In the genomic region with DNA sequence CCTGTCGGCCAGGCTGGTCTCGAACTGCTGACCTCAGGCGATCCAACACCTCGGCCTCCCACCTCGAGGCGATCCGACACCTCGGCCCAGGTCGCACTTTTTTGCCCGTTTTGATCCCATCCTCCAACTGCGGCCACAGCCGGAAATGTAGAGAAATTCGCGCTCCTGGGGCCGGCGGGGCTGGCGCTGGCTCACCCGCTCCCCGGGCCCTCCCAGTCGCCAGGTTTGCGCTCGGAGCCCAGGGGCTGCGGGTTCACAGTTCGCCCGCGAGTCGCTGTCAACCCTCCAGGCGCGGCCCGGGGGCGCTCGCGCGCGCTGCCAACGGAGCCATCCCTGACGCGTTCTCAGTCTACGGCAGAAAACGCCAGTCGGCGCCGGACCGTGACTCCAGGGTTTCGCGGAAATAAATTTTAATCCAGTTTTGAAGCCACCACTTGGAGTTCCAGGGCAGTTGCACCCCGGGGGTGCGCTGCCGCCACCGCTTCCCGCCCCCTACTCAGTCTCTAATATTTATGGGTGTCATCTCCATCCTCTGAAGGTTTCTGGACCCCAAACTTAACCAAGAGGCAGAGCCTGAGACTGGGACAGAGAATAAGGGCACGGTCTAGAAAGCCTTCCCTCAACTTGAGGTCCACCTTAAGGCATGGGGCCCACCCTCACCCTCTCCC, we compare ENCODE assay signal across 9 cellular contexts. TPM values are rescaled to one million over a fixed set of nuclear protein-coding genes. Genes with fewer than 3 reads are reported as not detected.
DNase-seq lines count a peak whose midpoint lies in the region; ATAC-seq and TF ChIP-seq lines count a peak whose summit lies in the region.
"Had no signal": no experiment of that assay in that cellular context is flagged by ENCODE, and none has a peak within 500 bp of the region (broad histone marks: within the 10 kb centered on the region; RNA-seq: fewer than 3 reads in every experiment).

No MANE protein-coding gene starts in this region.

- peaks cover 7% of the 10 kb centered on the region for H4K20me1 ChIP-seq in DND-41 (ENCODE audit: insufficient read depth, low read length)

- no peak overlapping the region for H3K27ac ChIP-seq in DND-41 (ENCODE audit: low read length)

- H3K4me2 ChIP-seq in DND-41 (ENCODE audit: insufficient read depth, low read length), result peak overlapping the region; percentile 47

- TF ChIP-seq CTCF in DND-41 (IDR thresholded peaks at IDR 0.05; ENCODE audit: borderline replicate concordance, extremely low read depth, low read length, poor library complexity, severe bottlenecking), result peak; percentile 61

- H2AFZ ChIP-seq in DND-41 (ENCODE audit: low read depth, low read length), result no peak overlapping the region

- H3K36me3 ChIP-seq in DND-41 (ENCODE audit: insufficient read depth, low read length), result no peaks in the 10 kb centered on the region

- peaks cover 21% of the 10 kb centered on the region for H3K4me1 ChIP-seq in DND-41 (ENCODE audit: insufficient read depth, low read length)

- DNase-seq in DND-41 (peak; percentile 73), LHCN-M2 (ENCODE audit: low read depth) (peak; percentile 40), midbrain (lab: John Stamatoyannopoulos, UW) (peak; percentile 49), GDM1 (lab: John Stamatoyannopoulos, UW) (no peak)
- peak; percentile 82 for DNase-seq in activated CD4-positive, alpha-beta T cell treated with anti-CD3 and anti-CD28 coated beads, Interleukin-2, amount 50 U/mL, for 4 hours
- peak; percentile 74 for DNase-seq in effector CD4-positive, alpha-beta T cell
- DNase-seq in stimulated activated CD8-positive, alpha-beta memory T cell treated with anti-CD3 and anti-CD28 coated beads, Interleukin-7, amount 100 ng/mL, for 1 hour (ENCODE audit: low read depth in 2 of 2), result peak; percentile 63 to 76

- peaks cover 13% of the 10 kb centered on the region for H3K27me3 ChIP-seq in DND-41 (ENCODE audit: insufficient read depth, low read length, poor library complexity)

- no peak overlapping the region for H3K4me3 ChIP-seq in DND-41 (ENCODE audit: low read depth in 1 of 2, low read length in 2 of 2)

- H3K9ac ChIP-seq in DND-41 (ENCODE audit: low read depth, low read length), result no peak overlapping the region

- H3K79me2 ChIP-seq in DND-41 (ENCODE audit: insufficient read depth, low read length), result no peaks in the 10 kb centered on the region

- no peaks in the 10 kb centered on the region for H3K9me3 ChIP-seq in DND-41 (ENCODE audit: insufficient read depth, low read length, severe bottlenecking)

- ATAC-seq in DND-41 (ENCODE audit: insufficient read depth, low read depth) (peak; percentile 86), GM21576 (IDR thresholded peaks at IDR 0.05; ENCODE audit: unreplicated experiment) (no peak)

RNA-seq across cellular contexts. Expression of a gene that starts 1.5 kb away (rescaled TPM):
- not detected in 2 replicates for total RNA-seq in LHCN-M2 (2014; rRNA removed)
- polyA plus RNA-seq in LHCN-M2 (2012), result not detected

RNA-seq across cellular contexts. Expression of a gene that starts 14.4 kb away (rescaled TPM):
- total RNA-seq in LHCN-M2 (2014; rRNA removed), result 3.6 and 4.3 TPM in 2 replicates
- polyA plus RNA-seq in LHCN-M2 (2012), result 3.1 TPM

RNA-seq across cellular contexts. Expression of a gene that starts 18.5 kb away (rescaled TPM):
- total RNA-seq in LHCN-M2 (2014; rRNA removed), result not detected in 2 replicates
- 0.29 TPM for polyA plus RNA-seq in LHCN-M2 (2012)
- total RNA-seq: activated CD8-positive, alpha-beta memory T cell treated with anti-CD3 and anti-CD28 coated beads for 36 hours had no signal

RNA-seq across cellular contexts. Expression of a gene that starts 18.8 kb away (rescaled TPM):
- total RNA-seq in LHCN-M2 (2014; rRNA removed), result 7.4 and 7.7 TPM in 2 replicates
- polyA plus RNA-seq in LHCN-M2 (2012), result 2.8 TPM

RNA-seq across cellular contexts. Expression of a gene that starts 34.0 kb away (rescaled TPM):
- 9.0 and 9.4 TPM in 2 replicates for total RNA-seq in LHCN-M2 (2014; rRNA removed)
- polyA plus RNA-seq in LHCN-M2 (2012), result 2.0 TPM
